Comparison of ENCODE assay signal across 12 cellular contexts in genomic region chr6:39496951-39497350, GRCh38.
DNase-seq lines count a peak whose midpoint lies in the region; ATAC-seq and TF ChIP-seq lines count a peak whose summit lies in the region.
"Had no signal": no experiment of that assay in that cellular context is flagged by ENCODE, and none has a peak within 500 bp of the region (broad histone marks: within the 10 kb centered on the region; RNA-seq: fewer than 3 reads in every experiment).

No MANE protein-coding gene starts in this region.

- H3K27me3 ChIP-seq in lower lobe of right lung (ENCODE audit: low read depth) (no peaks in the 10 kb centered on the region), tibial nerve (no peaks in the 10 kb centered on the region)

- no peak for TF ChIP-seq CTCF in lower lobe of right lung (IDR thresholded peaks at IDR 0.05)
- no peak for TF ChIP-seq CTCF in tibial nerve (IDR thresholded peaks at IDR 0.05)

- TF ChIP-seq POLR2A in tibial nerve (IDR thresholded peaks at IDR 0.05) = no peak

- peak; percentile 51 to 64 for ATAC-seq in lower lobe of right lung
- no peak for ATAC-seq in GM19395 (IDR thresholded peaks at IDR 0.05; ENCODE audit: unreplicated experiment)
- ATAC-seq in HG02798 (IDR thresholded peaks at IDR 0.05; ENCODE audit: poor library complexity, unreplicated experiment) = no peak
- ATAC-seq: stimulated activated naive CD8-positive, alpha-beta T cell treated with anti-CD3 and anti-CD28 coated beads, Interleukin-15, Interleukin-2, amounts not matched to agents 100 U/mL and 50 U/mL, for 24 hours had no signal

- in situ Hi-C loops in ACHN (cut with HindIII; ENCODE audit: low pct_ligation_motif_present, low pct_unique_long_range_greater_than_20kb, low sequenced_read_pairs) = no loop called here

- TF ChIP-seq EP300 in tibial nerve (IDR thresholded peaks at IDR 0.05) = peak in 1 of 2 donors; percentile 69

- H3K36me3 ChIP-seq in lower lobe of right lung (no peaks in the 10 kb centered on the region), tibial nerve (no peaks in the 10 kb centered on the region)

- WGBS in tibial nerve, 2 donors = 23 to 36% methylated on average over 6 of the region's 6 CpGs

- H3K4me1 ChIP-seq in lower lobe of right lung = peaks cover 22% of the 10 kb centered on the region
- peaks cover 0 to 25% (median 2%) of the 10 kb centered on the region in 4 donors for H3K4me1 ChIP-seq in tibial nerve

- H3K27ac ChIP-seq in lower lobe of right lung = no peak overlapping the region
- peak overlapping the region in 1 of 4 donors; percentile 17 for H3K27ac ChIP-seq in tibial nerve

- H3K9me3 ChIP-seq in lower lobe of right lung (peaks cover 7% of the 10 kb centered on the region), tibial nerve (peaks cover 0 to 13% (median 0%) of the 10 kb centered on the region in 4 donors)

- H3K4me3 ChIP-seq in lower lobe of right lung (no peak overlapping the region), tibial nerve (no peak overlapping the region)

- DNase-seq in RPMI7951 (ENCODE audit: low read depth) = peak; percentile 70
- DNase-seq in fibroblast of peridontal ligament (ENCODE audit: extremely low read depth) = peak; percentile 68
- peak; percentile 44 for DNase-seq in lower lobe of right lung
- DNase-seq in tibial nerve (ENCODE audit: low spot score in 2 of 2) = peak; percentile 19 to 38
- no peak for DNase-seq in D341Med (ENCODE audit: low spot score)
- DNase-seq in ACHN = no peak
- DNase-seq: activated naive CD8-positive, alpha-beta T cell treated with anti-CD3 and anti-CD28 coated beads, Interleukin-2, amount 10 ng/mL, durations not matched to agents 7 days and 5 days; effector CD4-positive, alpha-beta T cell; hippocampal formation; stimulated activated naive CD8-positive, alpha-beta T cell treated with anti-CD3 and anti-CD28 coated beads, Interleukin-15, Interleukin-2, amounts not matched to agents 100 U/mL and 50 U/mL, for 24 hours had no signal

- intact Hi-C loops in lower lobe of right lung (cut with DNase I) = no loop called here

Comparison
In these comparisons a context has a peak if more than half of its experiments do, and no peak if none do; other contexts are left out.
1. DNase-seq: peak in RPMI7951 (single experiment), fibroblast of peridontal ligament (single experiment), lower lobe of right lung (single experiment) and tibial nerve (2 of 2); none in D341Med (single experiment) and ACHN (single experiment).
2. ATAC-seq: peak in lower lobe of right lung (2 of 2); none in GM19395 (single experiment) and HG02798 (single experiment).